ENCODE assay signal across 14 cellular contexts in genomic region chr20:19405958-19406357, GRCh38.
DNase-seq lines count a peak whose midpoint lies in the region; ATAC-seq and TF ChIP-seq lines count a peak whose summit lies in the region.
"Had no signal": no experiment of that assay in that cellular context is flagged by ENCODE, and none has a peak within 500 bp of the region (broad histone marks: within the 10 kb centered on the region; RNA-seq: fewer than 3 reads in every experiment).

No MANE protein-coding gene starts in this region.

- intact Hi-C loops in lower lobe of right lung (cut with DNase I) (no loop called here), upper lobe of right lung (cut with DNase I) (no loop called here)

- no peaks in the 10 kb centered on the region for H3K9me3 ChIP-seq in lower lobe of right lung
- H3K9me3 ChIP-seq in upper lobe of right lung, result no peaks in the 10 kb centered on the region
- H3K9me3 ChIP-seq: BLaER1 had no signal

- no peak for TF ChIP-seq CTCF in VCaP (conservative IDR thresholded peaks at IDR 0.05)
- no peak for TF ChIP-seq CTCF in lower lobe of right lung (IDR thresholded peaks at IDR 0.05)
- no peak for TF ChIP-seq CTCF in upper lobe of right lung (IDR thresholded peaks at IDR 0.05)

- no peaks in the 10 kb centered on the region for H3K36me3 ChIP-seq in lower lobe of right lung
- H3K36me3 ChIP-seq in upper lobe of right lung, result no peaks in the 10 kb centered on the region
- H3K36me3 ChIP-seq: BLaER1 had no signal

- DNase-seq in NCI-H82 (lab: John Stamatoyannopoulos, UW), result peak; percentile 73
- no peak for DNase-seq in lower lobe of right lung
- DNase-seq in upper lobe of right lung, result no peak
- DNase-seq in NCI-H146 treated with DMSO at 0.1 percent for 48 hours (lab: John Stamatoyannopoulos, UW; ENCODE audit: unreplicated experiment), result no peak
- DNase-seq: Calu3; CD4-positive, alpha-beta memory T cell; DMS53; GM23248; IMR-90 had no signal

- ATAC-seq in lower lobe of right lung (peak; percentile 50 to 75), upper lobe of right lung (peak; percentile 72), GM21619 (IDR thresholded peaks at IDR 0.05; ENCODE audit: unreplicated experiment) (no peak), HG02571 (IDR thresholded peaks at IDR 0.05; ENCODE audit: unreplicated experiment) (no peak)
- ATAC-seq: K562 had no signal

- H3K27me3 ChIP-seq in lower lobe of right lung (ENCODE audit: low read depth) (no peaks in the 10 kb centered on the region), upper lobe of right lung (no peaks in the 10 kb centered on the region)
- H3K27me3 ChIP-seq: BLaER1 had no signal

- H3K4me3 ChIP-seq in lower lobe of right lung (no peak overlapping the region), upper lobe of right lung (no peak overlapping the region)
- H3K4me3 ChIP-seq: BLaER1, GM23248, K562 had no signal

- H3K27ac ChIP-seq in VCaP, result peak overlapping the region; percentile 63
- H3K27ac ChIP-seq in lower lobe of right lung, result no peak overlapping the region
- no peak overlapping the region for H3K27ac ChIP-seq in upper lobe of right lung
- H3K27ac ChIP-seq: BLaER1, GM23248 had no signal

- H3K4me1 ChIP-seq in lower lobe of right lung, result peaks cover 22% of the 10 kb centered on the region
- no peaks in the 10 kb centered on the region for H3K4me1 ChIP-seq in upper lobe of right lung
- H3K4me1 ChIP-seq: BLaER1 had no signal

Comparison
In these comparisons a context has a peak if more than half of its experiments do, and no peak if none do; other contexts are left out.
1. ATAC-seq: peak in lower lobe of right lung (2 of 2) and upper lobe of right lung (single experiment); none in GM21619 (single experiment) and HG02571 (single experiment).